ENCODE assay signal across 1 cellular context in genomic region chr6:41568585-41569384, GRCh38.
TF ChIP-seq lines count a peak whose summit lies in the region.

No MANE protein-coding gene starts in this region.

TF ChIP-seq in HepG2, 621 proteins besides CTCF, POLR2A, EP300 and RAD21 (continued from another document and continues in another):
- TF ChIP-seq NPAS2 (CRISPR knock-in tag; IDR thresholded peaks at IDR 0.05; ENCODE audit: borderline replicate concordance) (no peak), ZBTB26 (CRISPR knock-in tag; IDR thresholded peaks at IDR 0.05; ENCODE audit: borderline replicate concordance) (no peak), ZNF253 (CRISPR knock-in tag; IDR thresholded peaks at IDR 0.05; ENCODE audit: borderline replicate concordance) (no peak), ZNF761 (CRISPR knock-in tag; conservative IDR thresholded peaks at IDR 0.05) (no peak), MIXL1 (CRISPR knock-in tag; IDR thresholded peaks at IDR 0.05) (peak; percentile 93), ZNF280D (CRISPR knock-in tag; IDR thresholded peaks at IDR 0.05) (0 out of 2 replicates have a peak, but pooled peaks have one; percentile 61), ZNF670 (CRISPR knock-in tag; IDR thresholded peaks at IDR 0.05; ENCODE audit: borderline replicate concordance) (peak; percentile 63; the same call in 1 of the 2 replicates), TRIM24 (CRISPR knock-in tag; IDR thresholded peaks at IDR 0.05) (no peak), MAF1 (CRISPR knock-in tag; IDR thresholded peaks at IDR 0.05; ENCODE audit: borderline replicate concordance) (no peak), ZNF121 (CRISPR knock-in tag; IDR thresholded peaks at IDR 0.05) (peak; percentile 11; the same call in 1 of the 2 replicates), IRX3 (CRISPR knock-in tag; IDR thresholded peaks at IDR 0.05; ENCODE audit: borderline replicate concordance, low read depth) (no peak; the same call in 1 of the 2 replicates), SALL2 (CRISPR knock-in tag; IDR thresholded peaks at IDR 0.05) (peak; percentile 57; the same call in 1 of the 2 replicates), ZNF569 (CRISPR knock-in tag; IDR thresholded peaks at IDR 0.05; ENCODE audit: borderline replicate concordance) (no peak), MTA1 (CRISPR knock-in tag; IDR thresholded peaks at IDR 0.05; ENCODE audit: borderline replicate concordance) (peak; percentile 95), MLX (CRISPR knock-in tag; IDR thresholded peaks at IDR 0.05) (peak; percentile 93), ARNT2 (CRISPR knock-in tag; IDR thresholded peaks at IDR 0.05; ENCODE audit: low read depth) (peak; percentile 88), PRMT3 (CRISPR knock-in tag; IDR thresholded peaks at IDR 0.05; ENCODE audit: borderline replicate concordance, low read depth) (no peak), ZNF441 (CRISPR knock-in tag; IDR thresholded peaks at IDR 0.05; ENCODE audit: borderline replicate concordance) (peak; percentile 89), CBX5 (CRISPR knock-in tag; IDR thresholded peaks at IDR 0.05; ENCODE audit: borderline replicate concordance) (peak; percentile 73; the same call in 1 of the 2 replicates), ZXDC (CRISPR knock-in tag; IDR thresholded peaks at IDR 0.05) (no peak), RAD51 (IDR thresholded peaks at IDR 0.05; ENCODE audit: borderline replicate concordance) (no peak), DRAP1 (CRISPR knock-in tag; IDR thresholded peaks at IDR 0.05) (peak; percentile 79), THAP9 (CRISPR knock-in tag; IDR thresholded peaks at IDR 0.05; ENCODE audit: borderline replicate concordance) (peak; percentile 55; the same call in 1 of the 2 replicates), ZNF614 (CRISPR knock-in tag; IDR thresholded peaks at IDR 0.05; ENCODE audit: borderline replicate concordance) (peak; percentile 99), ZNF354B (CRISPR knock-in tag; IDR thresholded peaks at IDR 0.05) (peak; percentile 95), GATA4 (IDR thresholded peaks at IDR 0.05; ENCODE audit: borderline replicate concordance, low read depth) (peak; percentile 58; the same call in 1 of the 2 replicates), ZNF382 (CRISPR knock-in tag; IDR thresholded peaks at IDR 0.05; ENCODE audit: borderline replicate concordance) (no peak), ZNF124 (CRISPR knock-in tag; IDR thresholded peaks at IDR 0.05) (peak; percentile 92), ZNF234 (CRISPR knock-in tag; conservative IDR thresholded peaks at IDR 0.05) (no peak), ZNF883 (CRISPR knock-in tag; IDR thresholded peaks at IDR 0.05; ENCODE audit: not compliant biosample characterization) (peak; percentile 71), ZNF703 (CRISPR knock-in tag; IDR thresholded peaks at IDR 0.05; ENCODE audit: borderline replicate concordance) (no peak), ZBTB39 (CRISPR knock-in tag; IDR thresholded peaks at IDR 0.05) (0 out of 2 replicates have a peak, but pooled peaks have one; percentile 52), RNF2 (conservative IDR thresholded peaks at IDR 0.05; ENCODE audit: low read depth) (peak; percentile 38; the same call in 1 of the 2 replicates), ZNF318 (CRISPR knock-in tag; IDR thresholded peaks at IDR 0.05) (no peak), HOXA3 (CRISPR knock-in tag; IDR thresholded peaks at IDR 0.05) (peak; percentile 95), ZNF44 (CRISPR knock-in tag; IDR thresholded peaks at IDR 0.05) (peak; percentile 67; the same call in 1 of the 2 replicates), SIX1 (CRISPR knock-in tag; IDR thresholded peaks at IDR 0.05; ENCODE audit: borderline replicate concordance) (peak; percentile 98), NFE2L1 (CRISPR knock-in tag; IDR thresholded peaks at IDR 0.05; ENCODE audit: borderline replicate concordance) (no peak), YY1 (IDR thresholded peaks at IDR 0.05; ENCODE audit: insufficient read depth, insufficient replicate concordance, low read depth, low read length) (no peak)
